1 cellular context compared by ENCODE assay signal in genomic region chr7:1501487-1502270, GRCh38.
TF ChIP-seq lines count a peak whose summit lies in the region.

No MANE protein-coding gene starts in this region.

TF ChIP-seq in HepG2, 621 proteins besides CTCF, POLR2A, EP300 and RAD21:
- TF ChIP-seq AGO2 (optimal IDR thresholded peaks at IDR 0.05; ENCODE audit: low read depth, low read length) (peak; percentile 46), ZFAT (CRISPR knock-in tag; conservative IDR thresholded peaks at IDR 0.05) (no peak)
